Comparison of ENCODE assay signal across 1 cellular context in the genomic region with DNA sequence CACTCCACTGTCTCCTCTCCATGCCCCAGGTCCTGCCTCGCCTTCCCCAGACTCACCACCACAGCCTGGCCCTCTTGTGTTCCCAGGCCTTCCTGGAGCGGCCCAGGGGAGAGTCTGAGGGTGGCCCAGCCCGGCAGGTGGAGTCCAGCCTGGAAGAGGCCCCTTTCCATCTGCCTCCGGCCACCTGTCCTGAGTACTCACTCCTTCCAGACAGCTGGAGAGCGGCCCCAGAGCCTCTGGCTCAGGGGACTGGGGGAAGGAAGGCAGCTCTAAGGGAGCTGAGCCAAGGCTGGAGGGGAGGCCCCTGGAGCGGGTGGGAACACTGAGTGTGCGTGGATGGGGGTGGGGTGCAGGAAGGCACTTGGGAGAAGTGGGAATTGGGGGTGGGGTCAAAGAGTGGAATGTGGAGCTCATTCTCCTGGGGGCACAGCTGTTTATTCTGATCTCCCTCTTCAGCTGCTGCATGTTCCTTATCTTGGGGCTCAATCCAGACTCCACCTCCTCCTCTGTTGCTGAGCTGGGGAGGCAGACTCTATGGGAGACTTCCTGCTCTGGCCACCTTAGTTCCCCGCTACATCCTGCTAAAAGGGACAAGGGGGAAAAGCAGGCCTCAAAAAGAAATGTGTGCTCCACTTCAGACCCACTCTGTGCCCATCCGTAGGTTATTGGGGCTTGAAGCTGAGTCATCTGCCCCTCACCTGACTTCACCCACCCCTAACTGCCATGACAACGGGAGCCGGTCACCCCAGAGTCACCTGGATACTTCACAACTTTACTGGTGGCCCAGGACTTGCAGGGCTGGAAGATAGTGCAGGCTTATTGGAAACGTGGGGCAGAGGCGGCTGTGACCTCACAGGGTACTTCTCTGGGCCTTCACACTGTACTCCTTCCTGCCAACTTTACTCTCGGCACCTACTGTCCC.
TF ChIP-seq lines count a peak whose summit lies in the region.

No MANE protein-coding gene starts in this region.

TF ChIP-seq in IMR-90, 13 proteins besides CTCF, POLR2A, EP300 and RAD21 (continued from another document):
- TF ChIP-seq, protein P1, sequence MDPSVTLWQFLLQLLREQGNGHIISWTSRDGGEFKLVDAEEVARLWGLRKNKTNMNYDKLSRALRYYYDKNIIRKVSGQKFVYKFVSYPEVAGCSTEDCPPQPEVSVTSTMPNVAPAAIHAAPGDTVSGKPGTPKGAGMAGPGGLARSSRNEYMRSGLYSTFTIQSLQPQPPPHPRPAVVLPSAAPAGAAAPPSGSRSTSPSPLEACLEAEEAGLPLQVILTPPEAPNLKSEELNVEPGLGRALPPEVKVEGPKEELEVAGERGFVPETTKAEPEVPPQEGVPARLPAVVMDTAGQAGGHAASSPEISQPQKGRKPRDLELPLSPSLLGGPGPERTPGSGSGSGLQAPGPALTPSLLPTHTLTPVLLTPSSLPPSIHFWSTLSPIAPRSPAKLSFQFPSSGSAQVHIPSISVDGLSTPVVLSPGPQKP (IDR thresholded peaks at IDR 0.05; ENCODE audit: borderline replicate concordance, low read depth, low read length), result no peak
- no peak for TF ChIP-seq MAFK (IDR thresholded peaks at IDR 0.05; ENCODE audit: low read depth, low read length)
- TF ChIP-seq, protein P2, sequence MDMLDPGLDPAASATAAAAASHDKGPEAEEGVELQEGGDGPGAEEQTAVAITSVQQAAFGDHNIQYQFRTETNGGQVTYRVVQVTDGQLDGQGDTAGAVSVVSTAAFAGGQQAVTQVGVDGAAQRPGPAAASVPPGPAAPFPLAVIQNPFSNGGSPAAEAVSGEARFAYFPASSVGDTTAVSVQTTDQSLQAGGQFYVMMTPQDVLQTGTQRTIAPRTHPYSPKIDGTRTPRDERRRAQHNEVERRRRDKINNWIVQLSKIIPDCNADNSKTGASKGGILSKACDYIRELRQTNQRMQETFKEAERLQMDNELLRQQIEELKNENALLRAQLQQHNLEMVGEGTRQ (IDR thresholded peaks at IDR 0.05; ENCODE audit: low read depth, low read length), result no peak
- TF ChIP-seq CEBPB (IDR thresholded peaks at IDR 0.05; ENCODE audit: low read depth, low read length), result no peak
- TF ChIP-seq NFE2L2 (IDR thresholded peaks at IDR 0.05; ENCODE audit: low read depth, low read length), result no peak
- no peak for TF ChIP-seq CHD1 (IDR thresholded peaks at IDR 0.05; ENCODE audit: low read depth, low read length)
- no peak for TF ChIP-seq RFX5 (IDR thresholded peaks at IDR 0.05; ENCODE audit: low read depth, low read length)
- TF ChIP-seq RCOR1 (IDR thresholded peaks at IDR 0.05; ENCODE audit: insufficient replicate concordance, low read length), result no peak
